ENCODE assay signal across 8 cellular contexts in the genomic region with DNA sequence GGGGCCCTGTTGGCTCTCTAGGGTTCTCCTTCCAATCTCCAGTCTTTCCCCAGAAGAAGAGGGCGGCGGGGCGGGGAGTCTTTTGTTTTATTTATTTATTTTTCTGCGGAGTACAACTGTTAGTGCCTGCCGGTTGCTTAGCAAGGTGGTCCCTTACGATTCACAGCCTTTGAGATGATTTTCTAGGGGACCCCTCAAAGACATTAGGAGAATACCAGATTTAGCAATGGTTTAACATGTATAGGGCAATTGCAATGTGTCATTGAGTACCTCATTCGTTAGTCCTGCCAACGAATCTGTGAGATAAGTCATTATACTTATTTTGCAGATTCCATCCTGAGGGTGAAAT. TPM values are rescaled to one million over a fixed set of nuclear protein-coding genes. Genes with fewer than 3 reads are reported as not detected.
A peak's percentile ranks its signal among the peaks of the same experiment; 100 is the strongest.
DNase-seq lines count a peak whose midpoint lies in the region; ATAC-seq and TF ChIP-seq lines count a peak whose summit lies in the region.

No MANE protein-coding gene starts in this region.

- H3K9me3 ChIP-seq in right atrium auricular region (no peaks in the 10 kb centered on the region), mesodermal cell (ENCODE audit: control insufficient read depth, low read length) (no peaks in the 10 kb centered on the region), vagina (no peaks in the 10 kb centered on the region)

- TF ChIP-seq CTCF in right atrium auricular region (IDR thresholded peaks at IDR 0.05) (no peak), astrocyte of the cerebellum (IDR thresholded peaks at IDR 0.05; ENCODE audit: low read depth, low read length, missing control alignments) (no peak), vagina (IDR thresholded peaks at IDR 0.05) (no peak)

- H3K27ac ChIP-seq in right atrium auricular region (peak overlapping the region; percentile 79 to 85), mesodermal cell (ENCODE audit: low read depth, low read length, severe bottlenecking) (no peak overlapping the region), vagina (peak overlapping the region; percentile 80)

- no peaks in the 10 kb centered on the region for H3K27me3 ChIP-seq in right atrium auricular region
- H3K27me3 ChIP-seq in vagina = no peaks in the 10 kb centered on the region

- 25% methylated on average over 4 of the region's 8 CpGs; no CpG with 5 or more reads in 1 of the 2 experiments for WGBS in mesodermal cell (ENCODE audit: insufficient coverage in 2 of 2), 2 experiments

- ATAC-seq in Right ventricle myocardium superior (ENCODE audit: poor library complexity) (no peak), HG03159 (IDR thresholded peaks at IDR 0.05; ENCODE audit: unreplicated experiment) (no peak), GM18505 (IDR thresholded peaks at IDR 0.05; ENCODE audit: unreplicated experiment) (no peak)

- in situ Hi-C loops in astrocyte of the cerebellum (cut with HindIII; ENCODE audit: low sequenced_read_pairs) = no loop called here

- TF ChIP-seq POLR2A in vagina (IDR thresholded peaks at IDR 0.05) (no peak), GM18505 (IDR thresholded peaks at IDR 0.05; ENCODE audit: borderline replicate concordance, extremely low read depth, insufficient read depth, insufficient read length) (no peak)

- peaks cover 0 to 12% of the 10 kb centered on the region in 2 donors for H3K4me1 ChIP-seq in right atrium auricular region
- peaks cover 4% of the 10 kb centered on the region for H3K4me1 ChIP-seq in mesodermal cell (ENCODE audit: control insufficient read depth, insufficient read depth, low read length, poor library complexity, severe bottlenecking)
- H3K4me1 ChIP-seq in vagina = peaks cover 12% of the 10 kb centered on the region

- no peak for DNase-seq in right atrium auricular region (ENCODE audit: low spot score)
- DNase-seq in Right ventricle myocardium superior = no peak
- DNase-seq in astrocyte of the cerebellum (ENCODE audit: low read depth) = no peak
- no peak for DNase-seq in vagina (ENCODE audit: extremely low spot score in 2 of 2)
- DNase-seq in effector CD4-positive, alpha-beta T cell = no peak

- intact Hi-C loops in Right ventricle myocardium superior (cut with DNase I) = no loop called here
- intact Hi-C loops in vagina (cut with DNase I) = no loop called here

- H3K36me3 ChIP-seq in right atrium auricular region = peaks cover 19% of the 10 kb centered on the region
- H3K36me3 ChIP-seq in mesodermal cell (ENCODE audit: control insufficient read depth, insufficient read depth, low read length) = peaks cover 26% of the 10 kb centered on the region
- peaks cover 0 to 13% of the 10 kb centered on the region in 2 donors for H3K36me3 ChIP-seq in vagina

- H3K4me3 ChIP-seq in right atrium auricular region (peak overlapping the region; percentile 92 to 97), astrocyte of the cerebellum (ENCODE audit: low read depth, low read length) (peak overlapping the region; percentile 99), mesodermal cell (ENCODE audit: extremely low read depth, insufficient read depth, low read length, poor library complexity, severe bottlenecking) (peak overlapping the region; percentile 80), vagina (peak overlapping the region; percentile 74 to 75)

RNA-seq across cellular contexts. Expression of a gene that starts 0.3 kb away (rescaled TPM):
- total RNA-seq in right atrium auricular region (10 to 100 TPM; 41.9 to 78.5 TPM), Right ventricle myocardium superior (95.3 TPM), vagina (38.3 TPM)
- polyA plus RNA-seq in mesodermal cell (2013, experiment 1 of 2) = 55.4 TPM
- polyA plus RNA-seq in mesodermal cell (2013, experiment 2 of 2) = 53.2 TPM

RNA-seq across cellular contexts. Expression of a gene that starts 34.4 kb away (rescaled TPM):
- not detected for total RNA-seq in right atrium auricular region
- not detected for total RNA-seq in Right ventricle myocardium superior
- not detected for polyA plus RNA-seq in mesodermal cell (2013, experiment 1 of 2)
- not detected for polyA plus RNA-seq in mesodermal cell (2013, experiment 2 of 2)
- total RNA-seq in vagina = not detected

RNA-seq across cellular contexts. Expression of a gene that starts 55.4 kb away (rescaled TPM):
- total RNA-seq in right atrium auricular region = not detected
- total RNA-seq in Right ventricle myocardium superior = not detected
- polyA plus RNA-seq in mesodermal cell (2013, experiment 1 of 2) = 0.29 TPM
- not detected for polyA plus RNA-seq in mesodermal cell (2013, experiment 2 of 2)
- total RNA-seq in vagina = 8.1 TPM

RNA-seq across cellular contexts. Expression of a gene that starts 55.7 kb away (rescaled TPM):
- total RNA-seq in right atrium auricular region (10 to 100 TPM; 10.3 to 18.1 TPM), Right ventricle myocardium superior (9.2 TPM), vagina (39.8 TPM)
- 75.1 TPM for polyA plus RNA-seq in mesodermal cell (2013, experiment 1 of 2)
- polyA plus RNA-seq in mesodermal cell (2013, experiment 2 of 2) = 71.1 TPM
